Comparison of ENCODE assay signal across 1 cellular context in the genomic region with DNA sequence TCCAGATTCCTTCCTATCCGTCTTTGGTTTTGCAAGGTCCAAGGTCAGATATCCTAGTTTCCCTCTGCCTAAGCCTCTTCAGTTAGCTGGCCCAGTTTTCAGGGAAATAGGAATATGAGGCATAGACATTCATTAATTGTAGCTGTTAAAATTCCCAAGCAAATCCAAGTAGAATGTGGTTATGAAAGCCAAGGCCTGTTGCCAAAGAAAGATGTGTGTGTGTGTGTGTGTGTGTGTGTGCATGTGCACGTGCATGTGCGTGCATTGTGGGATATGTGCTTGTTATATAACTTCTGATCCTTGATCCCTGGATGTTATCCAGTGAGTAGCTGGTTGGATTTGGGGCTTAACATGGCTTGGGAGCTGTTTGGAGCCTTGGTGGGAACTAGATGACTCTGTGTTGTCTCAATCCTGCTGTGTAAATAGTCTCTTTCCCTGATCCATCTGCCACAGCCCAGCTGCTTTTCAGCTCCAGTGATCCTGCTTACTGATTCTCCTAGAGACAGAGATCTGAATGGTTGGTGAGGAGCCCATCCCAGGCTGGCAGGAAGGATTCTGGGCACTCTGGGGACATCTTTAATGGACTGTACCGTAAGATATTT.
A peak's percentile ranks its signal among the peaks of the same experiment; 100 is the strongest.
TF ChIP-seq lines count a peak whose summit lies in the region.

No MANE protein-coding gene starts in this region.

TF ChIP-seq in HepG2, 621 proteins besides CTCF, POLR2A, EP300 and RAD21 (continued from another document and continues in another):
- 0 out of 2 replicates have a peak, but pooled peaks have one; percentile 20 for TF ChIP-seq ZNF639 (CRISPR knock-in tag; conservative IDR thresholded peaks at IDR 0.05)
- TF ChIP-seq MAFG (CRISPR knock-in tag; IDR thresholded peaks at IDR 0.05), result no peak
- TF ChIP-seq ZNF652 (CRISPR knock-in tag; IDR thresholded peaks at IDR 0.05; ENCODE audit: borderline replicate concordance, low read depth), result no peak
- TF ChIP-seq NCOA2 (CRISPR knock-in tag; IDR thresholded peaks at IDR 0.05), result peak; percentile 80
- TF ChIP-seq SKI (IDR thresholded peaks at IDR 0.05; ENCODE audit: partially characterized antibody), result peak; percentile 69
- TF ChIP-seq ISL2 (CRISPR knock-in tag; IDR thresholded peaks at IDR 0.05), result peak; percentile 63; the same call in 1 of the 2 replicates
- TF ChIP-seq FOXA3 (CRISPR knock-in tag; IDR thresholded peaks at IDR 0.05), result peak; percentile 83
- peak; percentile 60 for TF ChIP-seq FOXK2 (IDR thresholded peaks at IDR 0.05)
- TF ChIP-seq AGO1 (IDR thresholded peaks at IDR 0.05; ENCODE audit: low read depth, low read length, poor library complexity, severe bottlenecking), result no peak
- TF ChIP-seq ZSCAN9 (CRISPR knock-in tag; IDR thresholded peaks at IDR 0.05; ENCODE audit: borderline replicate concordance), result 0 out of 2 replicates have a peak, but pooled peaks have one; percentile 70
- TF ChIP-seq ZNF563 (CRISPR knock-in tag; IDR thresholded peaks at IDR 0.05), result no peak
- peak; percentile 99 for TF ChIP-seq ARNTL (CRISPR knock-in tag; IDR thresholded peaks at IDR 0.05)
- peak; percentile 45 for TF ChIP-seq NR2F6 (IDR thresholded peaks at IDR 0.05)
- TF ChIP-seq NR2F6 (CRISPR knock-in tag; IDR thresholded peaks at IDR 0.05), result peak; percentile 54; the same call in 1 of the 2 replicates
- TF ChIP-seq NR2C2 (CRISPR knock-in tag; IDR thresholded peaks at IDR 0.05; ENCODE audit: borderline replicate concordance), result peak; percentile 67; the same call in 1 of the 2 replicates
- TF ChIP-seq, protein P1, sequence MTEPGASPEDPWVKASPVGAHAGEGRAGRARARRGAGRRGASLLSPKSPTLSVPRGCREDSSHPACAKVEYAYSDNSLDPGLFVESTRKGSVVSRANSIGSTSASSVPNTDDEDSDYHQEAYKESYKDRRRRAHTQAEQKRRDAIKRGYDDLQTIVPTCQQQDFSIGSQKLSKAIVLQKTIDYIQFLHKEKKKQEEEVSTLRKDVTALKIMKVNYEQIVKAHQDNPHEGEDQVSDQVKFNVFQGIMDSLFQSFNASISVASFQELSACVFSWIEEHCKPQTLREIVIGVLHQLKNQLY (CRISPR knock-in tag; IDR thresholded peaks at IDR 0.05), result peak; percentile 88
- TF ChIP-seq CEBPB (IDR thresholded peaks at IDR 0.05; ENCODE audit: borderline replicate concordance, low read depth, low read length), result no peak
- 0 out of 2 replicates have a peak, but pooled peaks have one; percentile 60 for TF ChIP-seq ZMYM2 (CRISPR knock-in tag; IDR thresholded peaks at IDR 0.05)
- TF ChIP-seq PHB2 (IDR thresholded peaks at IDR 0.05; ENCODE audit: partially characterized antibody), result no peak
- TF ChIP-seq, protein P2, sequence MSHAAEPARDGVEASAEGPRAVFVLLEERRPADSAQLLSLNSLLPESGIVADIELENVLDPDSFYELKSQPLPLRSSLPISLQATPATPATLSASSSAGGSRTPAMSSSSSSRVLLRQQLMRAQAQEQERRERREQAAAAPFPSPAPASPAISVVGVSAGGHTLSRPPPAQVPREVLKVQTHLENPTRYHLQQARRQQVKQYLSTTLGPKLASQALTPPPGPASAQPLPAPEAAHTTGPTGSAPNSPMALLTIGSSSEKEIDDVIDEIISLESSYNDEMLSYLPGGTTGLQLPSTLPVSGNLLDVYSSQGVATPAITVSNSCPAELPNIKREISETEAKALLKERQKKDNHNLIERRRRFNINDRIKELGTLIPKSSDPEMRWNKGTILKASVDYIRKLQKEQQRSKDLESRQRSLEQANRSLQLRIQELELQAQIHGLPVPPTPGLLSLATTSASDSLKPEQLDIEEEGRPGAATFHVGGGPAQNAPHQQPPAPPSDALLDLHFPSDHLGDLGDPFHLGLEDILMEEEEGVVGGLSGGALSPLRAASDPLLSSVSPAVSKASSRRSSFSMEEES (CRISPR knock-in tag; IDR thresholded peaks at IDR 0.05), result peak; percentile 85
- TF ChIP-seq PBX2 (CRISPR knock-in tag; IDR thresholded peaks at IDR 0.05), result 0 out of 2 replicates have a peak, but pooled peaks have one; percentile 25
- peak; percentile 87 for TF ChIP-seq TEAD3 (CRISPR knock-in tag; optimal IDR thresholded peaks at IDR 0.05; ENCODE audit: borderline replicate concordance)
- 0 out of 2 replicates have a peak, but pooled peaks have one; percentile 20 for TF ChIP-seq NFYC (CRISPR knock-in tag; IDR thresholded peaks at IDR 0.05)
- peak; percentile 62 for TF ChIP-seq THAP11 (CRISPR knock-in tag; IDR thresholded peaks at IDR 0.05)
- TF ChIP-seq ZSCAN31 (CRISPR knock-in tag; IDR thresholded peaks at IDR 0.05; ENCODE audit: low read depth), result 0 out of 2 replicates have a peak, but pooled peaks have one; percentile 48
- TF ChIP-seq PAXIP1 (CRISPR knock-in tag; conservative IDR thresholded peaks at IDR 0.05), result peak; percentile 85
- no peak for TF ChIP-seq ZNF354B (CRISPR knock-in tag; IDR thresholded peaks at IDR 0.05)
- peak; percentile 38; the same call in 1 of the 2 replicates for TF ChIP-seq GMEB1 (CRISPR knock-in tag; IDR thresholded peaks at IDR 0.05; ENCODE audit: borderline replicate concordance)
- no peak for TF ChIP-seq CHCHD3 (CRISPR knock-in tag; IDR thresholded peaks at IDR 0.05)
- TF ChIP-seq, protein P3, sequence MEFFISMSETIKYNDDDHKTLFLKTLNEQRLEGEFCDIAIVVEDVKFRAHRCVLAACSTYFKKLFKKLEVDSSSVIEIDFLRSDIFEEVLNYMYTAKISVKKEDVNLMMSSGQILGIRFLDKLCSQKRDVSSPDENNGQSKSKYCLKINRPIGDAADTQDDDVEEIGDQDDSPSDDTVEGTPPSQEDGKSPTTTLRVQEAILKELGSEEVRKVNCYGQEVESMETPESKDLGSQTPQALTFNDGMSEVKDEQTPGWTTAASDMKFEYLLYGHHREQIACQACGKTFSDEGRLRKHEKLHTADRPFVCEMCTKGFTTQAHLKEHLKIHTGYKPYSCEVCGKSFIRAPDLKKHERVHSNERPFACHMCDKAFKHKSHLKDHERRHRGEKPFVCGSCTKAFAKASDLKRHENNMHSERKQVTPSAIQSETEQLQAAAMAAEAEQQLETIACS (CRISPR knock-in tag; IDR thresholded peaks at IDR 0.05), result peak; percentile 82
- TF ChIP-seq, protein P4, sequence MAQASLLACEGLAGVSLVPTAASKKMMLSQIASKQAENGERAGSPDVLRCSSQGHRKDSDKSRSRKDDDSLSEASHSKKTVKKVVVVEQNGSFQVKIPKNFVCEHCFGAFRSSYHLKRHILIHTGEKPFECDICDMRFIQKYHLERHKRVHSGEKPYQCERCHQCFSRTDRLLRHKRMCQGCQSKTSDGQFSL (CRISPR knock-in tag; IDR thresholded peaks at IDR 0.05), result no peak
- TF ChIP-seq, protein P5, sequence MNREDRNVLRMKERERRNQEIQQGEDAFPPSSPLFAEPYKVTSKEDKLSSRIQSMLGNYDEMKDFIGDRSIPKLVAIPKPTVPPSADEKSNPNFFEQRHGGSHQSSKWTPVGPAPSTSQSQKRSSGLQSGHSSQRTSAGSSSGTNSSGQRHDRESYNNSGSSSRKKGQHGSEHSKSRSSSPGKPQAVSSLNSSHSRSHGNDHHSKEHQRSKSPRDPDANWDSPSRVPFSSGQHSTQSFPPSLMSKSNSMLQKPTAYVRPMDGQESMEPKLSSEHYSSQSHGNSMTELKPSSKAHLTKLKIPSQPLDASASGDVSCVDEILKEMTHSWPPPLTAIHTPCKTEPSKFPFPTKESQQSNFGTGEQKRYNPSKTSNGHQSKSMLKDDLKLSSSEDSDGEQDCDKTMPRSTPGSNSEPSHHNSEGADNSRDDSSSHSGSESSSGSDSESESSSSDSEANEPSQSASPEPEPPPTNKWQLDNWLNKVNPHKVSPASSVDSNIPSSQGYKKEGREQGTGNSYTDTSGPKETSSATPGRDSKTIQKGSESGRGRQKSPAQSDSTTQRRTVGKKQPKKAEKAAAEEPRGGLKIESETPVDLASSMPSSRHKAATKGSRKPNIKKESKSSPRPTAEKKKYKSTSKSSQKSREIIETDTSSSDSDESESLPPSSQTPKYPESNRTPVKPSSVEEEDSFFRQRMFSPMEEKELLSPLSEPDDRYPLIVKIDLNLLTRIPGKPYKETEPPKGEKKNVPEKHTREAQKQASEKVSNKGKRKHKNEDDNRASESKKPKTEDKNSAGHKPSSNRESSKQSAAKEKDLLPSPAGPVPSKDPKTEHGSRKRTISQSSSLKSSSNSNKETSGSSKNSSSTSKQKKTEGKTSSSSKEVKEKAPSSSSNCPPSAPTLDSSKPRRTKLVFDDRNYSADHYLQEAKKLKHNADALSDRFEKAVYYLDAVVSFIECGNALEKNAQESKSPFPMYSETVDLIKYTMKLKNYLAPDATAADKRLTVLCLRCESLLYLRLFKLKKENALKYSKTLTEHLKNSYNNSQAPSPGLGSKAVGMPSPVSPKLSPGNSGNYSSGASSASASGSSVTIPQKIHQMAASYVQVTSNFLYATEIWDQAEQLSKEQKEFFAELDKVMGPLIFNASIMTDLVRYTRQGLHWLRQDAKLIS (CRISPR knock-in tag; IDR thresholded peaks at IDR 0.05), result no peak
- no peak for TF ChIP-seq SCMH1 (CRISPR knock-in tag; IDR thresholded peaks at IDR 0.05; ENCODE audit: borderline replicate concordance)
- no peak; the same call in 1 of the 2 replicates for TF ChIP-seq ZNF101 (CRISPR knock-in tag; IDR thresholded peaks at IDR 0.05; ENCODE audit: borderline replicate concordance, low read depth)
- peak; percentile 41 for TF ChIP-seq XRCC5 (optimal IDR thresholded peaks at IDR 0.05; ENCODE audit: low read length)
- TF ChIP-seq BCL6 (CRISPR knock-in tag; IDR thresholded peaks at IDR 0.05), result peak; percentile 78
- TF ChIP-seq NFRKB (IDR thresholded peaks at IDR 0.05), result no peak
- peak; percentile 55; the same call in 1 of the 2 replicates for TF ChIP-seq ZMYM3 (CRISPR knock-in tag; IDR thresholded peaks at IDR 0.05)
- 0 out of 2 replicates have a peak, but pooled peaks have one; percentile 11 for TF ChIP-seq ZNF629 (CRISPR knock-in tag; conservative IDR thresholded peaks at IDR 0.05)
- TF ChIP-seq IRF2 (CRISPR knock-in tag; IDR thresholded peaks at IDR 0.05), result peak; percentile 69
- peak; percentile 68 for TF ChIP-seq CEBPG (CRISPR knock-in tag; IDR thresholded peaks at IDR 0.05)
- TF ChIP-seq ZNF33A (CRISPR knock-in tag; IDR thresholded peaks at IDR 0.05; ENCODE audit: borderline replicate concordance), result no peak
- TF ChIP-seq PHF20 (CRISPR knock-in tag; IDR thresholded peaks at IDR 0.05), result no peak
- TF ChIP-seq KLF9 (CRISPR knock-in tag; IDR thresholded peaks at IDR 0.05; ENCODE audit: low read depth), result 0 out of 2 replicates have a peak, but pooled peaks have one; percentile 44
- no peak for TF ChIP-seq SOX6 (IDR thresholded peaks at IDR 0.05)
- TF ChIP-seq SOX6 (CRISPR knock-in tag; IDR thresholded peaks at IDR 0.05), result peak; percentile 94
